Comparison of ENCODE assay signal across 13 cellular contexts in the genomic region with DNA sequence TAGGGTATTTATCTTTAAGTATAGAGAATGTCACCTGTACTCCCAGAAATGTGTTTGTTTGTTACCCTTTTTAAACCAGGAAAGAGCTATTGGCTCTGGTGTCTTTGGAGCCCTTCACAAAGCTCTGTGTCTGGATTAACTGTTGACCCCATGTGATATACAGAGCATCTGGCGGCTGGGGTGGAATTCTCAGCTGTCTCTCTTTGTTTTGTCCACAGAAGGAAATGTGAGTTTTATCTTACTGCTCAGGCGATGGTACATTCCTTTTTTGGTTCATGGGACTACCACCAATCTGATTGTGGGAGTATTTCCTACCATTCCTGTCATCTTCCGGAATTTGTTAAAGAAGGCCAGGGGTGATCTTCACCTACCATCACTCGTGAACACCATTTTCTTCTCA.
DNase-seq lines count a peak whose midpoint lies in the region; ATAC-seq and TF ChIP-seq lines count a peak whose summit lies in the region.
"Had no signal": no experiment of that assay in that cellular context is flagged by ENCODE, and none has a peak within 500 bp of the region (broad histone marks: within the 10 kb centered on the region; RNA-seq: fewer than 3 reads in every experiment).

No MANE protein-coding gene starts in this region.

- no peak overlapping the region for H3K27ac ChIP-seq in IMR-90 (ENCODE audit: insufficient read depth, low read length)
- peak overlapping the region; percentile 83 for H3K27ac ChIP-seq in VCaP
- peak overlapping the region; percentile 85 for H3K27ac ChIP-seq in right cardiac atrium (ENCODE audit: low read length)
- H3K27ac ChIP-seq in psoas muscle: peak overlapping the region; percentile 66

- H3K27me3 ChIP-seq in IMR-90 (ENCODE audit: control insufficient read depth, insufficient read depth, low read length): no peaks in the 10 kb centered on the region
- H3K27me3 ChIP-seq in right cardiac atrium (ENCODE audit: control insufficient read depth, insufficient read depth): no peaks in the 10 kb centered on the region
- H3K27me3 ChIP-seq in psoas muscle (ENCODE audit: insufficient read depth in 3 of 3, low read length in 2 of 3): no peaks in the 10 kb centered on the region

- CTCF ChIA-PET in IMR-90 (lab: Yijun Ruan, JAX): no interaction called here

- H3K79me1 ChIP-seq in IMR-90 (ENCODE audit: low read depth in 1 of 2, low read length in 2 of 2): peaks cover 35 to 75% of the 10 kb centered on the region in 2 experiments

- H2BK120ac ChIP-seq in IMR-90 (ENCODE audit: low read depth, low read length): no peak overlapping the region

- no peak overlapping the region for H3K27ac Mint-ChIP-seq in HFFc6
- no peak overlapping the region for H3K27ac Mint-ChIP-seq in immature natural killer cell

- H3K14ac ChIP-seq in IMR-90 (replicated peaks; ENCODE audit: low read depth, low read length): 0 out of 2 replicates have a peak overlapping the region, but pooled peaks have one; percentile 5

- H2BK20ac ChIP-seq in IMR-90 (ENCODE audit: low read depth, low read length): no peak overlapping the region

- H3K4me3 Mint-ChIP-seq in HFFc6 (no peak overlapping the region), immature natural killer cell (no peak overlapping the region)
- H3K4me3 Mint-ChIP-seq: activated naive CD8-positive, alpha-beta T cell treated with anti-CD3 and anti-CD28 coated beads, Interleukin-2, amount 50 U/mL, for 24 hours had no signal

- TF ChIP-seq POLR2A in IMR-90 (IDR thresholded peaks at IDR 0.05; ENCODE audit: low read depth, low read length): no peak

- peaks cover 8% of the 10 kb centered on the region for H3K4me1 ChIP-seq in IMR-90 (ENCODE audit: control insufficient read depth, insufficient read depth, low read length)
- H3K4me1 ChIP-seq in right cardiac atrium (ENCODE audit: control insufficient read depth, insufficient read depth, low read length): peaks cover 15% of the 10 kb centered on the region
- H3K4me1 ChIP-seq in psoas muscle: peaks cover 38% of the 10 kb centered on the region

- no peak for TF ChIP-seq RAD21 in IMR-90 (IDR thresholded peaks at IDR 0.05; ENCODE audit: low read length)

- no peak overlapping the region for H3K9ac ChIP-seq in IMR-90 (ENCODE audit: low read depth, low read length)

- H2BK15ac ChIP-seq in IMR-90 (ENCODE audit: low read depth, low read length): no peak overlapping the region

- no peak overlapping the region for H3K4me3 ChIP-seq in IMR-90 (ENCODE audit: insufficient read depth, low read depth, low read length)
- no peak overlapping the region for H3K4me3 ChIP-seq in right cardiac atrium (ENCODE audit: low read length)
- peak overlapping the region; percentile 33 for H3K4me3 ChIP-seq in psoas muscle

- TF ChIP-seq CTCF in IMR-90 (conservative IDR thresholded peaks at IDR 0.05; ENCODE audit: low read depth, low read length) (no peak), VCaP (conservative IDR thresholded peaks at IDR 0.05) (no peak), psoas muscle (IDR thresholded peaks at IDR 0.05) (no peak), HFFc6 (IDR thresholded peaks at IDR 0.05) (no peak)

- no peak overlapping the region for H3K18ac ChIP-seq in IMR-90 (ENCODE audit: low read depth, low read length)

- H3K36me3 Mint-ChIP-seq in HFFc6 (ENCODE audit: low read depth) (no peaks in the 10 kb centered on the region), immature natural killer cell (no peaks in the 10 kb centered on the region)

- no peak overlapping the region for H4K8ac ChIP-seq in IMR-90 (ENCODE audit: low read depth in 2 of 2, low read length in 2 of 2)

- H2BK5ac ChIP-seq in IMR-90 (ENCODE audit: low read depth, low read length, poor library complexity, severe bottlenecking): no peak overlapping the region

- no peak overlapping the region for H4K91ac ChIP-seq in IMR-90 (ENCODE audit: insufficient read depth, low read depth, low read length)

- H3K4ac ChIP-seq in IMR-90 (ENCODE audit: low read depth, low read length): no peak overlapping the region

- H3K27me3 Mint-ChIP-seq in HFFc6 (ENCODE audit: insufficient read depth) (peaks cover 2% of the 10 kb centered on the region; the same call in 1 of the 2 replicates), immature natural killer cell (ENCODE audit: low read depth in 3 of 3) (peaks cover 0 to 2% (median 0%) of the 10 kb centered on the region in 3 donors)
- H3K27me3 Mint-ChIP-seq: activated naive CD8-positive, alpha-beta T cell treated with anti-CD3 and anti-CD28 coated beads, Interleukin-2, amount 50 U/mL, for 24 hours had no signal

- no peaks in the 10 kb centered on the region for H3K9me3 ChIP-seq in IMR-90 (ENCODE audit: control insufficient read depth, insufficient read depth, low read length)
- H3K9me3 ChIP-seq in right cardiac atrium (ENCODE audit: control insufficient read depth, low read length): no peaks in the 10 kb centered on the region
- H3K9me3 ChIP-seq in psoas muscle: no peaks in the 10 kb centered on the region

- BruUV-seq in IMR-90 (replicated peaks; lab: Mats Ljungman, UMichigan): no TSS peak

- H3K4me1 Mint-ChIP-seq in HFFc6 (ENCODE audit: low read depth) (peaks cover 57% of the 10 kb centered on the region), immature natural killer cell (peaks cover 24 to 31% of the 10 kb centered on the region in 2 donors)

- no CpG with 5 or more reads among the region's 4 CpGs for WGBS in IMR-90 (ENCODE audit: extremely low coverage in 2 of 2, insufficient read length in 1 of 2), 2 experiments
- 36% methylated on average over 4 of the region's 4 CpGs for WGBS in right cardiac atrium
- WGBS in psoas muscle, 3 donors: 24 to 36% (median 35%) methylated on average over 4 of the region's 4 CpGs

- POLR2A ChIA-PET in IMR-90 (lab: Charles Lee; ENCODE audit: unreplicated experiment): no interaction called here

- H3K36me3 ChIP-seq in IMR-90 (ENCODE audit: control insufficient read depth, insufficient read depth, low read length) (no peaks in the 10 kb centered on the region), psoas muscle (ENCODE audit: insufficient read depth in 1 of 2, low read depth in 1 of 2) (no peaks in the 10 kb centered on the region)

- H3K9me3 Mint-ChIP-seq in HFFc6 (no peaks in the 10 kb centered on the region), immature natural killer cell (no peaks in the 10 kb centered on the region)
- H3K9me3 Mint-ChIP-seq: activated naive CD8-positive, alpha-beta T cell treated with anti-CD3 and anti-CD28 coated beads, Interleukin-2, amount 50 U/mL, for 24 hours had no signal

- no peak overlapping the region for H4K5ac ChIP-seq in IMR-90 (ENCODE audit: low read depth, low read length)

- H3K56ac ChIP-seq in IMR-90 (ENCODE audit: extremely low read depth, insufficient read depth, low read length): no peak overlapping the region

- intact Hi-C loops in IMR-90 (cut with micrococcal nuclease): no loop called here
- intact Hi-C loops in right cardiac atrium (cut with DNase I): loop anchor here (5.0 to 10.0 kb wide), 4 partner anchors 82 to 204 kb away; no protein-coding TSS in a partner anchor
- intact Hi-C loops in psoas muscle (cut with DNase I): no loop called here

- peak; percentile 15 for DNase-seq in IMR-90
- DNase-seq in right cardiac atrium: peak in 1 of 3 donors; percentile 77
- no peak for DNase-seq in psoas muscle
- no peak for DNase-seq in HFFc6
- no peak for DNase-seq in immature natural killer cell
- no peak for DNase-seq in UCSD-AML1 (lab: John Stamatoyannopoulos, UW; ENCODE audit: unreplicated experiment)
- DNase-seq: activated CD8-positive, alpha-beta memory T cell treated with anti-CD3 and anti-CD28 coated beads, Interleukin-2, amount 50 U/mL, for 48 hours; activated naive CD8-positive, alpha-beta T cell treated with anti-CD3 and anti-CD28 coated beads, Interleukin-2, amount 50 U/mL, for 24 hours; cortex of kidney; left colon; stimulated activated CD4-positive, alpha-beta T cell treated with anti-CD3 and anti-CD28 coated beads, Interleukin-2, amount 100 ng/mL, for 48 hours had no signal

- H3K9me1 ChIP-seq in IMR-90 (ENCODE audit: insufficient read depth, low read length): peaks cover 13% of the 10 kb centered on the region; the same call in 1 of the 2 replicates

- in situ Hi-C loops in IMR-90 (cut with MboI; ENCODE audit: low sequenced_read_pairs): no loop called here

- H4K20me1 ChIP-seq in IMR-90 (ENCODE audit: insufficient read depth, low read length): peaks cover 23% of the 10 kb centered on the region; the same call in 1 of the 2 replicates

- no peak overlapping the region for H2AK9ac ChIP-seq in IMR-90 (replicated peaks; ENCODE audit: low read depth, low read length, poor library complexity)

- dilution Hi-C loops in IMR-90 (cut with HindIII; ENCODE audit: low sequenced_read_pairs, unreplicated experiment): no loop called here

- no peak overlapping the region for H2AK5ac ChIP-seq in IMR-90 (ENCODE audit: low read depth, low read length)

- ATAC-seq in IMR-90 (ENCODE audit: low read depth): no peak; the same call in 1 of the 2 replicates
- peak; percentile 75 to 84 for ATAC-seq in right cardiac atrium
- peak; percentile 53 to 79 (median 68) for ATAC-seq in psoas muscle
- ATAC-seq in GM18511 (IDR thresholded peaks at IDR 0.05; ENCODE audit: unreplicated experiment): no peak

- H2AFZ ChIP-seq in IMR-90 (replicated peaks; ENCODE audit: low read length, poor library complexity): no peak overlapping the region

- no peak overlapping the region for H3K23ac ChIP-seq in IMR-90 (ENCODE audit: low read depth, low read length)

- no peak overlapping the region for H3K4me2 ChIP-seq in IMR-90 (ENCODE audit: low read depth, low read length)

TF ChIP-seq in IMR-90, 13 proteins besides CTCF, POLR2A, EP300 and RAD21 (continues in another document):
- TF ChIP-seq NFE2L2 (IDR thresholded peaks at IDR 0.05; ENCODE audit: low read depth, low read length) (no peak), MAFK (IDR thresholded peaks at IDR 0.05; ENCODE audit: low read depth, low read length) (no peak), RFX5 (IDR thresholded peaks at IDR 0.05; ENCODE audit: low read depth, low read length) (no peak), CHD1 (IDR thresholded peaks at IDR 0.05; ENCODE audit: low read depth, low read length) (no peak), MAZ (IDR thresholded peaks at IDR 0.05; ENCODE audit: borderline replicate concordance, low read depth, low read length) (no peak), BHLHE40 (IDR thresholded peaks at IDR 0.05; ENCODE audit: low read depth, low read length) (no peak), CEBPB (IDR thresholded peaks at IDR 0.05; ENCODE audit: low read depth, low read length) (no peak), MXI1 (IDR thresholded peaks at IDR 0.05; ENCODE audit: borderline replicate concordance, low read depth, low read length) (no peak), FOS (IDR thresholded peaks at IDR 0.05; ENCODE audit: low read depth, low read length) (no peak)
- TF ChIP-seq, protein P1, sequence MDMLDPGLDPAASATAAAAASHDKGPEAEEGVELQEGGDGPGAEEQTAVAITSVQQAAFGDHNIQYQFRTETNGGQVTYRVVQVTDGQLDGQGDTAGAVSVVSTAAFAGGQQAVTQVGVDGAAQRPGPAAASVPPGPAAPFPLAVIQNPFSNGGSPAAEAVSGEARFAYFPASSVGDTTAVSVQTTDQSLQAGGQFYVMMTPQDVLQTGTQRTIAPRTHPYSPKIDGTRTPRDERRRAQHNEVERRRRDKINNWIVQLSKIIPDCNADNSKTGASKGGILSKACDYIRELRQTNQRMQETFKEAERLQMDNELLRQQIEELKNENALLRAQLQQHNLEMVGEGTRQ (IDR thresholded peaks at IDR 0.05; ENCODE audit: low read depth, low read length): no peak

Comparison
In these comparisons a context has a peak if more than half of its experiments do, and no peak if none do; other contexts are left out.
1. ATAC-seq: peak in right cardiac atrium (2 of 2) and psoas muscle (4 of 4); none in IMR-90 (single experiment) and GM18511 (single experiment).
2. intact Hi-C loops: an anchor here in right cardiac atrium (5.0 to 10.0 kb wide); none called in IMR-90 and psoas muscle.